ENCODE assay signal across 8 cellular contexts in the genomic region with DNA sequence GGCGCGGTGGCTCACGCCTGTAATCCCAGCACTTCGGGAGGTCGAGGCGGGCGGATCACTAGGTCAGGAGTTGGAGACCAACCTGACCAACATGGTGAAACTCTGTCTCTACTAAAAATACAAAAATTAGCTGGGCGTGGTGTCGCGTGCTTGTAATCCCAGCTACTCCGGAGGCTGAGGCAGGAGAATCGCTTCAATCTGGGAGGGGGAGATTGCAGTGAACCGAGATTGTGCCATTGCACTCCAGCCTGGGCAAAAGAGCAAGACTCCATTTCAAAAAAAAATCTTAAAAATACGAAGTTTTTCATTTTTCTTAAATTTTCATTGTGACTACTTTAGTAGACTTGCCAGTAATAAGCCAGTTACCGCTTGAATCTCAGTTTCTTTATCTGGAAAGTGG. TPM values are rescaled to one million over a fixed set of nuclear protein-coding genes. Genes with fewer than 3 reads are reported as not detected.
DNase-seq lines count a peak whose midpoint lies in the region; ATAC-seq and TF ChIP-seq lines count a peak whose summit lies in the region.
"Not testable (repeated sequence)": the region's sequence is repeated elsewhere in the genome, so short reads cannot be mapped to it uniquely, and the experiment has no call there.

No MANE protein-coding gene starts in this region.

- H3K4me3 ChIP-seq in CD4-positive, CD25-positive, alpha-beta regulatory T cell (ENCODE audit: low read depth, low read length), result peak overlapping the region; percentile 26
- H3K4me3 ChIP-seq in HFF-Myc (replicated peaks; ENCODE audit: low read depth, low read length) (peak overlapping the region; percentile 88), OCI-LY7 (ENCODE audit: low read depth, low read length, poor library complexity, severe bottlenecking) (peak overlapping the region; percentile 77), fibroblast of villous mesenchyme (ENCODE audit: low read depth, low read length) (peak overlapping the region; percentile 100)
- not testable (repeated sequence) for H3K4me3 ChIP-seq in naive thymus-derived CD4-positive, alpha-beta T cell (ENCODE audit: low read length)

- peak overlapping the region; percentile 83 to 100 (median 100) for H3K4me3 Mint-ChIP-seq in CD4-positive, CD25-positive, alpha-beta regulatory T cell
- peak overlapping the region; percentile 98 for H3K4me3 Mint-ChIP-seq in activated CD4-positive, alpha-beta memory T cell treated with anti-CD3 and anti-CD28 coated beads for 36 hours
- peak overlapping the region; percentile 98 for H3K4me3 Mint-ChIP-seq in activated naive CD8-positive, alpha-beta T cell treated with anti-CD3 and anti-CD28 coated beads, Interleukin-2, amount 50 U/mL, for 24 hours
- peak overlapping the region; percentile 45 to 100 (median 98) for H3K4me3 Mint-ChIP-seq in naive thymus-derived CD4-positive, alpha-beta T cell
- H3K4me3 Mint-ChIP-seq in stimulated activated effector memory CD8-positive, alpha-beta T cell treated with anti-CD3 and anti-CD28 coated beads, Interleukin-12 subunit alpha, Interleukin-12 subunit beta, amount 100 ng/mL, for 72 hours, result peak overlapping the region; percentile 100

- H2AFZ ChIP-seq in OCI-LY7 (ENCODE audit: low read length), result not testable (repeated sequence)

- not testable (repeated sequence) for H3K9me3 ChIP-seq in CD4-positive, CD25-positive, alpha-beta regulatory T cell (ENCODE audit: control insufficient read depth in 2 of 2, low read length in 2 of 2); OCI-LY7 (ENCODE audit: low read length); naive thymus-derived CD4-positive, alpha-beta T cell (ENCODE audit: control insufficient read depth in 2 of 3, low read length in 3 of 3)

- TF ChIP-seq CTCF in HFF-Myc (IDR thresholded peaks at IDR 0.05; ENCODE audit: low read depth, low read length, missing control alignments); OCI-LY7 (conservative IDR thresholded peaks at IDR 0.05; ENCODE audit: low read length); fibroblast of villous mesenchyme (IDR thresholded peaks at IDR 0.05; ENCODE audit: insufficient read depth, low read depth, low read length): not testable (repeated sequence)

- ATAC-seq in CD4-positive, CD25-positive, alpha-beta regulatory T cell (ENCODE audit: low read depth in 2 of 2); activated naive CD8-positive, alpha-beta T cell treated with anti-CD3 and anti-CD28 coated beads, Interleukin-2, amount 50 U/mL, for 24 hours; naive thymus-derived CD4-positive, alpha-beta T cell; stimulated activated effector memory CD8-positive, alpha-beta T cell treated with anti-CD3 and anti-CD28 coated beads, Interleukin-12 subunit alpha, Interleukin-12 subunit beta, amount 100 ng/mL, for 72 hours: not testable (repeated sequence)

- peaks cover 48% of the 10 kb centered on the region for H4K20me1 ChIP-seq in OCI-LY7 (ENCODE audit: insufficient read depth, low read length)

- not testable (repeated sequence) for H3K27me3 Mint-ChIP-seq in CD4-positive, CD25-positive, alpha-beta regulatory T cell; activated CD4-positive, alpha-beta memory T cell treated with anti-CD3 and anti-CD28 coated beads for 36 hours; activated naive CD8-positive, alpha-beta T cell treated with anti-CD3 and anti-CD28 coated beads, Interleukin-2, amount 50 U/mL, for 24 hours; naive thymus-derived CD4-positive, alpha-beta T cell

- not testable (repeated sequence) for H3K27me3 ChIP-seq in CD4-positive, CD25-positive, alpha-beta regulatory T cell (ENCODE audit: control insufficient read depth, insufficient read depth, low read length); naive thymus-derived CD4-positive, alpha-beta T cell (ENCODE audit: control insufficient read depth in 2 of 2, insufficient read depth in 2 of 2, low read length in 2 of 2)

- not testable (repeated sequence) for DNase-seq in CD4-positive, CD25-positive, alpha-beta regulatory T cell; HFF-Myc (ENCODE audit: extremely low read depth, low read depth); OCI-LY7 (ENCODE audit: low spot score); activated CD4-positive, alpha-beta memory T cell treated with anti-CD3 and anti-CD28 coated beads for 36 hours; activated naive CD8-positive, alpha-beta T cell treated with anti-CD3 and anti-CD28 coated beads, Interleukin-2, amount 50 U/mL, for 24 hours; fibroblast of villous mesenchyme (ENCODE audit: low read depth); naive thymus-derived CD4-positive, alpha-beta T cell; stimulated activated effector memory CD8-positive, alpha-beta T cell treated with anti-CD3 and anti-CD28 coated beads, Interleukin-12 subunit alpha, Interleukin-12 subunit beta, amount 100 ng/mL, for 72 hours (ENCODE audit: low spot score in 2 of 2)

- CTCF ChIA-PET in OCI-LY7 (lab: Charles Lee; ENCODE audit: unreplicated experiment); naive thymus-derived CD4-positive, alpha-beta T cell (lab: Charles Lee): not testable (repeated sequence)
- CTCF ChIA-PET in activated CD4-positive, alpha-beta memory T cell treated with anti-CD3 and anti-CD28 coated beads for 36 hours (lab: Charles Lee), result interaction anchor here (1.5 kb wide), 1 partner anchor 45 kb away, joined by 3 read pairs; no protein-coding TSS in a partner anchor

- H3K4me1 ChIP-seq in CD4-positive, CD25-positive, alpha-beta regulatory T cell (ENCODE audit: control insufficient read depth, insufficient read depth, low read length, poor library complexity, severe bottlenecking), result peaks cover 59% of the 10 kb centered on the region
- peaks cover 52% of the 10 kb centered on the region for H3K4me1 ChIP-seq in OCI-LY7 (ENCODE audit: insufficient read depth, low read length, poor library complexity, severe bottlenecking)
- H3K4me1 ChIP-seq in naive thymus-derived CD4-positive, alpha-beta T cell (ENCODE audit: control insufficient read depth in 2 of 2, insufficient read depth in 2 of 2, low read length in 2 of 2), result peaks cover 35 to 41% of the 10 kb centered on the region in 2 donors

- H3K9me3 Mint-ChIP-seq in CD4-positive, CD25-positive, alpha-beta regulatory T cell; activated CD4-positive, alpha-beta memory T cell treated with anti-CD3 and anti-CD28 coated beads for 36 hours; activated naive CD8-positive, alpha-beta T cell treated with anti-CD3 and anti-CD28 coated beads, Interleukin-2, amount 50 U/mL, for 24 hours; naive thymus-derived CD4-positive, alpha-beta T cell; stimulated activated effector memory CD8-positive, alpha-beta T cell treated with anti-CD3 and anti-CD28 coated beads, Interleukin-12 subunit alpha, Interleukin-12 subunit beta, amount 100 ng/mL, for 72 hours: not testable (repeated sequence)

- H3K36me3 ChIP-seq in CD4-positive, CD25-positive, alpha-beta regulatory T cell (ENCODE audit: control insufficient read depth, insufficient read depth, low read length), result peaks cover 19% of the 10 kb centered on the region
- H3K36me3 ChIP-seq in OCI-LY7 (ENCODE audit: insufficient read depth, low read length), result peaks cover 68% of the 10 kb centered on the region
- not testable (repeated sequence) for H3K36me3 ChIP-seq in naive thymus-derived CD4-positive, alpha-beta T cell (ENCODE audit: control insufficient read depth in 2 of 3, insufficient read depth in 3 of 3, low read length in 3 of 3)

- peaks cover 29 to 82% (median 54%) of the 10 kb centered on the region in 4 donors for H3K4me1 Mint-ChIP-seq in CD4-positive, CD25-positive, alpha-beta regulatory T cell
- peaks cover 70% of the 10 kb centered on the region for H3K4me1 Mint-ChIP-seq in activated CD4-positive, alpha-beta memory T cell treated with anti-CD3 and anti-CD28 coated beads for 36 hours (ENCODE audit: low read depth)
- peaks cover 73% of the 10 kb centered on the region for H3K4me1 Mint-ChIP-seq in activated naive CD8-positive, alpha-beta T cell treated with anti-CD3 and anti-CD28 coated beads, Interleukin-2, amount 50 U/mL, for 24 hours
- peaks cover 33 to 81% (median 65%) of the 10 kb centered on the region in 7 donors for H3K4me1 Mint-ChIP-seq in naive thymus-derived CD4-positive, alpha-beta T cell
- H3K4me1 Mint-ChIP-seq in stimulated activated effector memory CD8-positive, alpha-beta T cell treated with anti-CD3 and anti-CD28 coated beads, Interleukin-12 subunit alpha, Interleukin-12 subunit beta, amount 100 ng/mL, for 72 hours, result peaks cover 55% of the 10 kb centered on the region

- peaks cover 86% of the 10 kb centered on the region for H3K79me2 ChIP-seq in OCI-LY7 (ENCODE audit: insufficient read depth, low read depth, low read length)

- H3K27ac ChIP-seq in CD4-positive, CD25-positive, alpha-beta regulatory T cell (ENCODE audit: insufficient read depth, low read length, poor library complexity, severe bottlenecking); OCI-LY7 (ENCODE audit: low read depth, low read length, poor library complexity, severe bottlenecking): not testable (repeated sequence)
- H3K27ac ChIP-seq in naive thymus-derived CD4-positive, alpha-beta T cell (ENCODE audit: low read depth, low read length), result peak overlapping the region; percentile 8

- POLR2A ChIA-PET in OCI-LY7 (lab: Charles Lee); activated CD4-positive, alpha-beta memory T cell treated with anti-CD3 and anti-CD28 coated beads for 36 hours (lab: Charles Lee): not testable (repeated sequence)
- POLR2A ChIA-PET in naive thymus-derived CD4-positive, alpha-beta T cell (lab: Charles Lee), result interaction anchor here (0.6 kb wide), 1 partner anchor 1823 kb away, joined by 3 read pairs; no protein-coding TSS in a partner anchor

- not testable (repeated sequence) for BruUV-seq in OCI-LY7 (replicated peaks; lab: Mats Ljungman, UMichigan)

- intact Hi-C loops in OCI-LY7 (cut with micrococcal nuclease; ENCODE audit: unreplicated experiment), result loop anchor here (10.0 kb wide), 1 partner anchor 746 kb away; a partner anchor contains a TSS
- intact Hi-C loops in activated CD4-positive, alpha-beta memory T cell treated with anti-CD3 and anti-CD28 coated beads for 36 hours (cut with micrococcal nuclease), result loop anchor here (5.0 kb wide), 1 partner anchor 369 kb away; no protein-coding TSS in a partner anchor
- intact Hi-C loops in naive thymus-derived CD4-positive, alpha-beta T cell (cut with micrococcal nuclease), result loop anchor here (2.0 to 10.0 kb wide), 8 partner anchors 16 to 1964 kb away; a partner anchor contains a TSS

- H3K9me2 ChIP-seq in OCI-LY7 (ENCODE audit: insufficient read depth, low read length), result not testable (repeated sequence)

- H3K36me3 Mint-ChIP-seq in CD4-positive, CD25-positive, alpha-beta regulatory T cell, result peaks cover 14% of the 10 kb centered on the region
- peaks cover 43% of the 10 kb centered on the region for H3K36me3 Mint-ChIP-seq in activated CD4-positive, alpha-beta memory T cell treated with anti-CD3 and anti-CD28 coated beads for 36 hours
- H3K36me3 Mint-ChIP-seq in activated naive CD8-positive, alpha-beta T cell treated with anti-CD3 and anti-CD28 coated beads, Interleukin-2, amount 50 U/mL, for 24 hours (ENCODE audit: low read depth), result peaks cover 62% of the 10 kb centered on the region
- peaks cover 0 to 15% (median 8%) of the 10 kb centered on the region in 5 donors for H3K36me3 Mint-ChIP-seq in naive thymus-derived CD4-positive, alpha-beta T cell
- H3K36me3 Mint-ChIP-seq in stimulated activated effector memory CD8-positive, alpha-beta T cell treated with anti-CD3 and anti-CD28 coated beads, Interleukin-12 subunit alpha, Interleukin-12 subunit beta, amount 100 ng/mL, for 72 hours, result peaks cover 80% of the 10 kb centered on the region

- peak overlapping the region; percentile 90 for H3K4me2 ChIP-seq in OCI-LY7 (ENCODE audit: low read length)

- H3K27ac Mint-ChIP-seq in CD4-positive, CD25-positive, alpha-beta regulatory T cell; activated CD4-positive, alpha-beta memory T cell treated with anti-CD3 and anti-CD28 coated beads for 36 hours: not testable (repeated sequence)
- H3K27ac Mint-ChIP-seq in activated naive CD8-positive, alpha-beta T cell treated with anti-CD3 and anti-CD28 coated beads, Interleukin-2, amount 50 U/mL, for 24 hours, result peak overlapping the region; percentile 99
- H3K27ac Mint-ChIP-seq in naive thymus-derived CD4-positive, alpha-beta T cell, result peak overlapping the region in 2 of 9 donors; percentile 12 to 65
- peak overlapping the region; percentile 99 for H3K27ac Mint-ChIP-seq in stimulated activated effector memory CD8-positive, alpha-beta T cell treated with anti-CD3 and anti-CD28 coated beads, Interleukin-12 subunit alpha, Interleukin-12 subunit beta, amount 100 ng/mL, for 72 hours

RNA-seq across cellular contexts. Expression of a gene that starts 2.5 kb away (rescaled TPM):
- total RNA-seq in CD4-positive, CD25-positive, alpha-beta regulatory T cell, result 506 TPM
- polyA plus RNA-seq in CD4-positive, CD25-positive, alpha-beta regulatory T cell, result 100 to 1,000 TPM in 2 of 4 donors, 10 to 100 TPM in 2; 71.3 to 116 (median 103) TPM
- total RNA-seq in OCI-LY7 (2014; rRNA removed; shearing (Covaris generic)), result 645 and 872 TPM in 2 replicates
- total RNA-seq in OCI-LY7 (2022) (745 and 898 TPM in 2 replicates), fibroblast of villous mesenchyme (838 and 849 TPM in 2 replicates)
- total RNA-seq in activated CD4-positive, alpha-beta memory T cell treated with anti-CD3 and anti-CD28 coated beads for 36 hours, result 100 to 1,000 TPM; 686 to 718 TPM
- total RNA-seq in naive thymus-derived CD4-positive, alpha-beta T cell, result 100 to 1,000 TPM; 380 to 919 (median 833) TPM
- polyA plus RNA-seq in naive thymus-derived CD4-positive, alpha-beta T cell, result 100 to 1,000 TPM; 134 to 145 TPM

RNA-seq across cellular contexts. Expression of a gene that starts 41.1 kb away (rescaled TPM):
- 1.4 TPM for total RNA-seq in CD4-positive, CD25-positive, alpha-beta regulatory T cell
- polyA plus RNA-seq in CD4-positive, CD25-positive, alpha-beta regulatory T cell, result under 1 TPM in 1 of 4 donors, not detected in 3; 0.09 TPM
- total RNA-seq in OCI-LY7 (2014; rRNA removed; shearing (Covaris generic)), result 0.25 TPM in 1 of 2 replicates, not detected in the other
- total RNA-seq in OCI-LY7 (2022) (1.3 and 1.6 TPM in 2 replicates), fibroblast of villous mesenchyme (36.7 and 46.1 TPM in 2 replicates)
- 1 to 10 TPM; 1.8 to 2.4 TPM for total RNA-seq in activated CD4-positive, alpha-beta memory T cell treated with anti-CD3 and anti-CD28 coated beads for 36 hours
- 1 to 10 TPM in 4 of 5 experiments, under 1 TPM in 1; 0.73 to 4.4 (median 2.5) TPM for total RNA-seq in naive thymus-derived CD4-positive, alpha-beta T cell
- under 1 TPM; 0.26 to 0.30 TPM for polyA plus RNA-seq in naive thymus-derived CD4-positive, alpha-beta T cell

RNA-seq across cellular contexts. Expression of a gene that starts 59.8 kb away (rescaled TPM):
- 2.4 TPM for total RNA-seq in CD4-positive, CD25-positive, alpha-beta regulatory T cell
- 10 to 100 TPM in 1 of 4 donors, 1 to 10 TPM in 3; 5.8 to 11.2 (median 6.8) TPM for polyA plus RNA-seq in CD4-positive, CD25-positive, alpha-beta regulatory T cell
- total RNA-seq in OCI-LY7 (2014; rRNA removed; shearing (Covaris generic)), result not detected in 2 replicates
- total RNA-seq in OCI-LY7 (2022) (not detected in 2 replicates), fibroblast of villous mesenchyme (989 and 1,804 TPM in 2 replicates)
- 1 to 10 TPM; 4.9 to 5.6 TPM for total RNA-seq in activated CD4-positive, alpha-beta memory T cell treated with anti-CD3 and anti-CD28 coated beads for 36 hours
- total RNA-seq in naive thymus-derived CD4-positive, alpha-beta T cell, result 10 to 100 TPM in 3 of 5 experiments, 1 to 10 TPM in 1, under 1 TPM in 1; 0.46 to 12.0 (median 10.1) TPM
- polyA plus RNA-seq in naive thymus-derived CD4-positive, alpha-beta T cell, result 10 to 100 TPM; 14.1 to 23.1 TPM

Comparison
In these comparisons a context has a peak if more than half of its experiments do, and no peak if none do; other contexts are left out.
1. RNA of a gene that starts 59.8 kb away (total RNA-seq): 989 to 1,804 TPM in fibroblast of villous mesenchyme; 0.46 to 12.0 TPM in naive thymus-derived CD4-positive, alpha-beta T cell, 4.9 to 5.6 TPM in activated CD4-positive, alpha-beta memory T cell treated with anti-CD3 and anti-CD28 coated beads for 36 hours, 2.4 TPM in CD4-positive, CD25-positive, alpha-beta regulatory T cell (single experiment) and not detected in OCI-LY7; every median in the first group is over 10 times any median in the second.
2. Peak in every context shown above with its lines, with median percentiles within 50 percentile points of each other: H3K4me3 Mint-ChIP-seq.